24 cellular contexts compared by ENCODE assay signal in the genomic region with DNA sequence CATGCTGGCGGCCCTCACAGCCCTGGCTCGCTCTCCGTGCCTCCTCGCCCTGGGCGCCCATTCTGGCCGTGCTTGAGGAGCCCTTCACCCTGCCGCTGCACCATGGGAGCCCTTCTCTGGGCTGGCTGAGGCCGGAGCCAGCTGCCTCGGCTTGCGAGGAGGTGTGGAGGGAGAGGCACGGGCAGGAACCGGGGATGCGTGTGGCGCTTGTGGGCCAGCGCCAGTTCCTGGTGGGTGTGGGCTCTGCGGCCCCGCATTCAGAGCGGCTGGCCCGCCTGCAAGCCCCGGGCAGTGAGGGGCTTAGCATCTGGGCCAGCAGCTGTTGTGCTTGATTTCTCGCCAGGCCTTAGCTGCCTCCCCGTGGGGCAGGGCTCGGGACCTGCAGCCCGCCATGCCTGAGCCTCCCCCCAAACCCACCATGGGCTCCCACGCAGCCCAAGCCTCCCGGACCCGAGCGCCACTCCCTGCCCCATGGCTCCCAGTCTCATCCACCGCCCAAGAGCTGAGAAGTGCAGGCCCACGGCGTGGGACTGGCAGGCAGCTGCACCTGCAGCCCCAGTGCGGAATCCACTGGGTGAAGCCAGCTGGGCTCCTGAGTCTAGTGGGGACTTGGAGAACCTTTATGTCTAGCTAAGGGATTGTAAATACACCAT.
"Had no signal": no experiment of that assay in that cellular context is flagged by ENCODE, and none has a peak within 500 bp of the region (broad histone marks: within the 10 kb centered on the region; RNA-seq: fewer than 3 reads in every experiment).

No MANE protein-coding gene starts in this region.

- DNase-seq: cerebellar nuclear complex; dermis blood vessel endothelial cell; dorsolateral prefrontal cortex; effector CD4-positive, alpha-beta T cell; effector memory CD4-positive, alpha-beta T cell; erythroblast; esophagus squamous epithelium; foreskin fibroblast; foreskin melanocyte; gastrocnemius medialis; glutamatergic neuron; head of caudate nucleus; heart right ventricle; hippocampal formation; islet precursor cell; left cardiac atrium; left ventricle myocardium superior; lower lobe of right lung; mesenchymal stem cell; mucosa of descending colon had no signal

- H3K27ac Mint-ChIP-seq: mesothelial cell of epicardium had no signal

- H3K27me3 ChIP-seq: dorsolateral prefrontal cortex, esophagus squamous epithelium, gastrocnemius medialis, heart right ventricle, left lung had no signal

- H3K4me1 ChIP-seq: esophagus squamous epithelium, gastrocnemius medialis, heart right ventricle, left lung, lower lobe of right lung had no signal

- H3K4me3 ChIP-seq: coronary artery, dorsolateral prefrontal cortex, esophagus squamous epithelium, gastrocnemius medialis, heart right ventricle, left lung, lower lobe of right lung, mucosa of descending colon had no signal

- H3K27ac ChIP-seq: coronary artery, dorsolateral prefrontal cortex, epithelial cell of prostate, esophagus squamous epithelium, gastrocnemius medialis, heart right ventricle, left lung, lower lobe of right lung had no signal

- H3K4me1 Mint-ChIP-seq: mesothelial cell of epicardium had no signal

- H3K9me3 ChIP-seq: gastrocnemius medialis, lower lobe of right lung had no signal

- H3K36me3 ChIP-seq: esophagus squamous epithelium, gastrocnemius medialis, heart right ventricle, left lung, lower lobe of right lung had no signal

- H3K4me3 Mint-ChIP-seq: mesothelial cell of epicardium had no signal

- H3K36me3 Mint-ChIP-seq: mesothelial cell of epicardium had no signal
